ENCODE assay signal across 25 cellular contexts in genomic region chr11:96658436-96658835, GRCh38.
"Had no signal": no experiment of that assay in that cellular context is flagged by ENCODE, and none has a peak within 500 bp of the region (broad histone marks: within the 10 kb centered on the region; RNA-seq: fewer than 3 reads in every experiment).

No MANE protein-coding gene starts in this region.

- ATAC-seq: T-cell had no signal

- H3K27me3 Mint-ChIP-seq: IgD-negative memory B cell, T-cell had no signal

- H3K4me1 Mint-ChIP-seq: IgD-negative memory B cell, T-cell had no signal

- H2AFZ ChIP-seq: PC-9 had no signal

- H3K4me3 Mint-ChIP-seq: IgD-negative memory B cell; T-cell; T-helper 1 cell treated with Interleukin-12 subunit alpha and Interleukin-12 subunit beta and Interleukin-4 antibody, amounts not matched to agents 30 μg/mL and 1 μg/mL, for 36 hours had no signal

- H3K4me2 ChIP-seq: PC-9, SK-N-SH had no signal

- H3K36me3 ChIP-seq: Peyer's patch had no signal

- DNase-seq: KBM-7, MM.1S, NCI-H1092 treated with DMSO at 0.1 percent for 48 hours, NCI-H1436, NCI-H187, NCI-H2029, NCI-H2081 treated with DMSO at 0.1 percent for 48 hours, NCI-H2171, NCI-H226, NCI-H446, NCI-H510A, NCI-H524 treated with DMSO at 0.1 percent for 48 hours, NCI-H69, NCI-H774, PC-9, Peyer's patch, Right ventricle myocardium superior, RPMI8226, SIG-M5, SK-N-SH, SW 1271, T-cell had no signal

- H3K27ac Mint-ChIP-seq: IgD-negative memory B cell; T-cell; T-helper 1 cell treated with Interleukin-12 subunit alpha and Interleukin-12 subunit beta and Interleukin-4 antibody, amounts not matched to agents 30 μg/mL and 1 μg/mL, for 36 hours had no signal

- H3K9ac ChIP-seq: SK-N-SH had no signal

- H3K9me3 ChIP-seq: Peyer's patch, SK-N-SH had no signal

- H3K36me3 Mint-ChIP-seq: IgD-negative memory B cell, T-cell had no signal

- H3K4me1 ChIP-seq: Peyer's patch had no signal

- H3K4me3 ChIP-seq: PC-9, Peyer's patch had no signal

- H3K27ac ChIP-seq: HL-60, PC-9, Peyer's patch had no signal

- H3K27me3 ChIP-seq: Peyer's patch had no signal

- H3K9me3 Mint-ChIP-seq: T-helper 1 cell treated with Interleukin-12 subunit alpha and Interleukin-12 subunit beta and Interleukin-4 antibody, amounts not matched to agents 30 μg/mL and 1 μg/mL, for 36 hours had no signal
